In the genomic region with DNA sequence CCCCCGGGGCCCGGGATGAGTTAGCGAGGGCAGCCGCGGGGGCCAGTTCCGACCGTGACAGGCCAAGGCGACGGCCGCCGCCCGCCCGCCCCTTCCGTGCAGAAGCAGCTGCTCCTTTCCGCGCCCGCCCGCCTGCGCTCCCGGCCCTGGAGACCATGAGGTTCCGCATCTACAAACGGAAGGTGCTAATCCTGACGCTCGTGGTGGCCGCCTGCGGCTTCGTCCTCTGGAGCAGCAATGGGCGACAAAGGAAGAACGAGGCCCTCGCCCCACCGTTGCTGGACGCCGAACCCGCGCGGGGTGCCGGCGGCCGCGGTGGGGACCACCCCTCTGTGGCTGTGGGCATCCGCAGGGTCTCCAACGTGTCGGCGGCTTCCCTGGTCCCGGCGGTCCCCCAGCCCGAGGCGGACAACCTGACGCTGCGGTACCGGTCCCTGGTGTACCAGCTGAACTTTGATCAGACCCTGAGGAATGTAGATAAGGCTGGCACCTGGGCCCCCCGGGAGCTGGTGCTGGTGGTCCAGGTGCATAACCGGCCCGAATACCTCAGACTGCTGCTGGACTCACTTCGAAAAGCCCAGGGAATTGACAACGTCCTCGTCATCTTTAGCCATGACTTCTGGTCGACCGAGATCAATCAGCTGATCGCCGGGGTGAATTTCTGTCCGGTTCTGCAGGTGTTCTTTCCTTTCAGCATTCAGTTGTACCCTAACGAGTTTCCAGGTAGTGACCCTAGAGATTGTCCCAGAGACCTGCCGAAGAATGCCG, we compare ENCODE assay signal across 8 cellular contexts. TPM values are rescaled to one million over a fixed set of nuclear protein-coding genes. Genes with fewer than 3 reads are reported as not detected.
DNase-seq lines count a peak whose midpoint lies in the region; ATAC-seq and TF ChIP-seq lines count a peak whose summit lies in the region.

No MANE protein-coding gene starts in this region.

- H3K9ac ChIP-seq in ES-I3 (ENCODE audit: low read depth, low read length) = peak overlapping the region; percentile 100
- peak overlapping the region; percentile 78 to 92 for H3K9ac ChIP-seq in liver (ENCODE audit: low read depth in 1 of 2, low read length in 2 of 2)

- H3K36me3 ChIP-seq in ES-I3 (ENCODE audit: insufficient read depth, low read length) (peaks cover 11% of the 10 kb centered on the region), liver (ENCODE audit: control insufficient read depth in 4 of 4, insufficient read depth in 3 of 4, low read depth in 1 of 4, low read length in 3 of 4) (peaks cover 0 to 11% (median 5%) of the 10 kb centered on the region in 4 donors)

- H3K27ac ChIP-seq in cingulate gyrus (ENCODE audit: low read depth, low read length) (peak overlapping the region; percentile 77), liver (ENCODE audit: low read depth in 1 of 2, low read length in 2 of 2) (peak overlapping the region; percentile 93 to 96)

- TF ChIP-seq CTCF in liver (IDR thresholded peaks at IDR 0.05; ENCODE audit: low read depth, low read length, missing input control) = no peak

- H3K4me3 ChIP-seq in liver (ENCODE audit: low read depth in 1 of 3, low read length in 3 of 3) = peak overlapping the region; percentile 88 to 90 (median 88)

- TF ChIP-seq RAD21 in liver (IDR thresholded peaks at IDR 0.05) = no peak

- H3K4me1 ChIP-seq in ES-I3 (ENCODE audit: insufficient read depth, low read length) (peaks cover 5% of the 10 kb centered on the region; the same call in 1 of the 2 replicates), liver (ENCODE audit: control insufficient read depth in 4 of 4, insufficient read depth in 4 of 4, low read length in 3 of 4) (peaks cover 0 to 46% (median 22%) of the 10 kb centered on the region in 4 donors)

- DNase-seq in KG1 (lab: John Stamatoyannopoulos, UW) = peak; percentile 45
- DNase-seq in T-helper 9 cell = peak; percentile 48
- DNase-seq in stimulated activated CD4-positive, alpha-beta T cell treated with anti-CD3 and anti-CD28 coated beads, TNF-alpha, amount 100 ng/mL, for 24 hours (ENCODE audit: low read depth in 3 of 3) = peak in 2 of 3 experiments; percentile 16 to 62
- no peak for DNase-seq in GOT3 (lab: John Stamatoyannopoulos, UW)

- H3K9me3 ChIP-seq in ES-I3 (ENCODE audit: control insufficient read depth, insufficient read depth, low read length) (no peaks in the 10 kb centered on the region), liver (ENCODE audit: control insufficient read depth in 4 of 4, low read length in 3 of 4) (no peaks in the 10 kb centered on the region)

- H3K27me3 ChIP-seq in liver (ENCODE audit: control insufficient read depth in 4 of 4, insufficient read depth in 4 of 4, low read length in 3 of 4) = no peaks in the 10 kb centered on the region

- WGBS in liver = under 1% methylated on average over 65 of the region's 65 CpGs

- ATAC-seq in GM21528 (IDR thresholded peaks at IDR 0.05; ENCODE audit: low FRiP score, unreplicated experiment) = peak; percentile 20

TF ChIP-seq in liver, 16 proteins besides CTCF, POLR2A, EP300 and RAD21:
- TF ChIP-seq GABPA (IDR thresholded peaks at IDR 0.05 in 1 of 2, conservative IDR thresholded peaks at IDR 0.05 in 1 of 2) (no peak), HNF4A (conservative IDR thresholded peaks at IDR 0.05) (peak; percentile 24 to 35)

RNA-seq across cellular contexts. Expression of gene MGAT2, which starts 0.7 kb away (rescaled TPM):
- 10 to 100 TPM; 31.5 to 44.0 TPM for total RNA-seq in liver
- polyA plus RNA-seq in liver = 10 to 100 TPM; 10.5 to 26.0 TPM

RNA-seq across cellular contexts. Expression of gene RPL36AL, which starts 0.9 kb away (rescaled TPM):
- total RNA-seq in liver = 100 to 1,000 TPM; 110 to 115 TPM
- polyA plus RNA-seq in liver = 100 to 1,000 TPM; 181 to 268 TPM

RNA-seq across cellular contexts. Expression of gene DNAAF2, which starts 13.7 kb away (rescaled TPM):
- total RNA-seq in liver = 1 to 10 TPM; 4.6 to 8.2 TPM
- polyA plus RNA-seq in liver = 1 to 10 TPM; 4.2 to 6.1 TPM

RNA-seq across cellular contexts. Expression of gene LRR1, which starts 22.6 kb away (rescaled TPM):
- total RNA-seq in liver = 10 to 100 TPM in 1 of 2 donors, 1 to 10 TPM in 1; 3.8 to 23.2 TPM
- 1 to 10 TPM; 3.7 to 4.4 TPM for polyA plus RNA-seq in liver

RNA-seq across cellular contexts. Expression of gene RPS29, which starts 35.1 kb away (rescaled TPM):
- total RNA-seq in liver = 1,000 to 10,000 TPM in 1 of 2 donors, 100 to 1,000 TPM in 1; 606 to 1,739 TPM
- polyA plus RNA-seq in liver = 1,000 to 10,000 TPM in 1 of 2 donors, 100 to 1,000 TPM in 1; 584 to 1,071 TPM
